1 cellular context compared by ENCODE assay signal in genomic region chrX:23783569-23784486, GRCh38.
TF ChIP-seq lines count a peak whose summit lies in the region.

No MANE protein-coding gene starts in this region.

TF ChIP-seq in GM12878, 131 proteins besides CTCF, POLR2A, EP300 and RAD21:
- TF ChIP-seq SMAD1 (IDR thresholded peaks at IDR 0.05; ENCODE audit: low read depth, partially characterized antibody) (peak; percentile 67), ZNF207 (IDR thresholded peaks at IDR 0.05; ENCODE audit: borderline replicate concordance) (peak; percentile 19; the same call in 1 of the 2 replicates), GABPA (IDR thresholded peaks at IDR 0.05; ENCODE audit: low read depth) (0 out of 2 replicates have a peak, but pooled peaks have one; percentile 44), CBFB (IDR thresholded peaks at IDR 0.05; ENCODE audit: low read depth) (no peak), NR2C1 (IDR thresholded peaks at IDR 0.05) (0 out of 2 replicates have a peak, but pooled peaks have one; percentile 26), POLR2AphosphoS5 (IDR thresholded peaks at IDR 0.05; ENCODE audit: low read length) (0 out of 2 replicates have a peak, but pooled peaks have one; percentile 14), MLLT1 (IDR thresholded peaks at IDR 0.05) (peak; percentile 54; the same call in 1 of the 2 replicates), ZNF24 (IDR thresholded peaks at IDR 0.05) (no peak)
